ENCODE assay signal across 1 cellular context in genomic region chr9:120932086-120932818, GRCh38.
TF ChIP-seq lines count a peak whose summit lies in the region.

No MANE protein-coding gene starts in this region.

TF ChIP-seq in GM12878, 131 proteins besides CTCF, POLR2A, EP300 and RAD21:
- no peak for TF ChIP-seq ZSCAN29 (IDR thresholded peaks at IDR 0.05)
- peak; percentile 39 for TF ChIP-seq GATAD2B (conservative IDR thresholded peaks at IDR 0.05; ENCODE audit: low read depth)
- peak; percentile 83; the same call in 1 of the 2 replicates for TF ChIP-seq SMARCA5 (IDR thresholded peaks at IDR 0.05)
- no peak for TF ChIP-seq ZZZ3 (IDR thresholded peaks at IDR 0.05; ENCODE audit: control insufficient read depth, insufficient read length, low read depth)
- TF ChIP-seq TBL1XR1 (IDR thresholded peaks at IDR 0.05; ENCODE audit: low read depth, low read length): no peak
- TF ChIP-seq IKZF2 (IDR thresholded peaks at IDR 0.05): no peak
- TF ChIP-seq PKNOX1 (IDR thresholded peaks at IDR 0.05): 0 out of 2 replicates have a peak, but pooled peaks have one; percentile 4
- no peak for TF ChIP-seq TARDBP (IDR thresholded peaks at IDR 0.05; ENCODE audit: borderline replicate concordance)
- no peak for TF ChIP-seq ZBTB4 (CRISPR knock-in tag; IDR thresholded peaks at IDR 0.05)
- no peak for TF ChIP-seq SRF (IDR thresholded peaks at IDR 0.05; ENCODE audit: low read depth in 2 of 2, low read length in 2 of 2)
- TF ChIP-seq MAX (IDR thresholded peaks at IDR 0.05; ENCODE audit: low read depth, low read length): no peak
- no peak for TF ChIP-seq NR2C1 (IDR thresholded peaks at IDR 0.05)
- TF ChIP-seq WRNIP1 (IDR thresholded peaks at IDR 0.05; ENCODE audit: borderline replicate concordance, low read depth, low read length): no peak
- TF ChIP-seq SKIL (IDR thresholded peaks at IDR 0.05; ENCODE audit: low read depth, poor library complexity, severe bottlenecking): no peak
- 0 out of 2 replicates have a peak, but pooled peaks have one; percentile 18 for TF ChIP-seq ZBTB40 (IDR thresholded peaks at IDR 0.05; ENCODE audit: borderline replicate concordance)
- no peak for TF ChIP-seq MTA2 (IDR thresholded peaks at IDR 0.05; ENCODE audit: low read depth)
- TF ChIP-seq SMAD5 (IDR thresholded peaks at IDR 0.05; ENCODE audit: low read depth): 0 out of 2 replicates have a peak, but pooled peaks have one; percentile 38
- no peak for TF ChIP-seq RBBP5 (conservative IDR thresholded peaks at IDR 0.05)
- no peak for TF ChIP-seq TCF3 (IDR thresholded peaks at IDR 0.05; ENCODE audit: borderline replicate concordance, insufficient read depth, low read depth, low read length)
- no peak for TF ChIP-seq TAF1 (IDR thresholded peaks at IDR 0.05; ENCODE audit: borderline replicate concordance, low read depth, low read length)
- TF ChIP-seq POLR2AphosphoS5 (IDR thresholded peaks at IDR 0.05; ENCODE audit: low read length): no peak; the same call in none of the 2 replicates
- TF ChIP-seq CEBPZ (IDR thresholded peaks at IDR 0.05; ENCODE audit: low read depth, low read length): no peak
- TF ChIP-seq RAD51 (IDR thresholded peaks at IDR 0.05): no peak
- no peak for TF ChIP-seq RELB (IDR thresholded peaks at IDR 0.05; ENCODE audit: low read depth)
- TF ChIP-seq RELA (IDR thresholded peaks at IDR 0.05; ENCODE audit: borderline replicate concordance, partially characterized antibody): no peak
- no peak for TF ChIP-seq FOXK2 (IDR thresholded peaks at IDR 0.05)
- no peak for TF ChIP-seq SUZ12 (IDR thresholded peaks at IDR 0.05; ENCODE audit: unreplicated experiment)
- TF ChIP-seq ELK1 (IDR thresholded peaks at IDR 0.05; ENCODE audit: low read depth, low read length): no peak
- TF ChIP-seq ZNF24 (IDR thresholded peaks at IDR 0.05): no peak
- no peak for TF ChIP-seq NFIC (IDR thresholded peaks at IDR 0.05; ENCODE audit: low read depth, low read length)
- TF ChIP-seq EZH2 (IDR thresholded peaks at IDR 0.05; ENCODE audit: borderline replicate concordance, control insufficient read depth, low read depth, low read length): no peak
